17 cellular contexts compared by ENCODE assay signal in genomic region chr16:1318268-1318545, GRCh38.
"Had no signal": no experiment of that assay in that cellular context is flagged by ENCODE, and none has a peak within 500 bp of the region (broad histone marks: within the 10 kb centered on the region; RNA-seq: fewer than 3 reads in every experiment).

No MANE protein-coding gene starts in this region.

- H3K27ac Mint-ChIP-seq: activated CD4-positive, alpha-beta memory T cell treated with anti-CD3 and anti-CD28 coated beads, Interleukin-2, amount 10 ng/mL, durations not matched to agents 7 days and 5 days; activated CD8-positive, alpha-beta memory T cell treated with anti-CD3 and anti-CD28 coated beads, Interleukin-2, amount 10 ng/mL, durations not matched to agents 7 days and 5 days; T-cell had no signal

- H3K4me3 ChIP-seq: adrenal gland, pancreas, tibial artery, uterus had no signal

- H3K9me3 ChIP-seq: adrenal gland, pancreas, tibial artery, uterus had no signal

- H3K27me3 ChIP-seq: adrenal gland, pancreas, tibial artery, uterus had no signal

- H3K27me3 Mint-ChIP-seq: activated CD4-positive, alpha-beta memory T cell treated with anti-CD3 and anti-CD28 coated beads, Interleukin-2, amount 10 ng/mL, durations not matched to agents 7 days and 5 days; activated CD8-positive, alpha-beta memory T cell treated with anti-CD3 and anti-CD28 coated beads, Interleukin-2, amount 10 ng/mL, durations not matched to agents 7 days and 5 days; T-cell had no signal

- ATAC-seq: activated CD8-positive, alpha-beta memory T cell treated with anti-CD3 and anti-CD28 coated beads, Interleukin-2, amount 10 ng/mL, durations not matched to agents 7 days and 5 days; activated naive CD4-positive, alpha-beta T cell treated with anti-CD3 and anti-CD28 coated beads, Interleukin-2, amount 50 U/mL, for 72 hours; left cardiac atrium; SK-N-SH treated with all-trans-retinoic acid at 6 μM for 48 hours; T-cell had no signal

- H3K4me1 ChIP-seq: pancreas had no signal

- H3K9me3 Mint-ChIP-seq: activated CD4-positive, alpha-beta memory T cell treated with anti-CD3 and anti-CD28 coated beads, Interleukin-2, amount 10 ng/mL, durations not matched to agents 7 days and 5 days; activated naive CD4-positive, alpha-beta T cell treated with anti-CD3 and anti-CD28 coated beads, Interleukin-2, amount 50 U/mL, for 72 hours; T-cell had no signal

- H3K27ac ChIP-seq: adrenal gland, pancreas, tibial artery, uterus had no signal

- DNase-seq: activated CD4-positive, alpha-beta memory T cell treated with anti-CD3 and anti-CD28 coated beads, Interleukin-2, amount 10 ng/mL, durations not matched to agents 7 days and 5 days; activated CD4-positive, alpha-beta T cell treated with anti-CD3 and anti-CD28 coated beads for 48 hours; activated CD4-positive, CD25-positive, alpha-beta regulatory T cell; activated effector memory CD4-positive, alpha-beta T cell treated with anti-CD3 and anti-CD28 coated beads, Interleukin-2, amount 50 U/mL, for 16 hours; adrenal gland; effector CD4-positive, alpha-beta T cell; left cardiac atrium; pancreas; stimulated activated naive CD4-positive, alpha-beta T cell treated with Interleukin-2 at 50 U/mL for 16 hours; substantia nigra; T-cell; T-helper 9 cell; tibial artery; uterus had no signal

- FAIRE-seq: pancreas had no signal

- H3K4me3 Mint-ChIP-seq: activated CD4-positive, alpha-beta memory T cell treated with anti-CD3 and anti-CD28 coated beads, Interleukin-2, amount 10 ng/mL, durations not matched to agents 7 days and 5 days; activated CD8-positive, alpha-beta memory T cell treated with anti-CD3 and anti-CD28 coated beads, Interleukin-2, amount 10 ng/mL, durations not matched to agents 7 days and 5 days; T-cell had no signal

- H3K36me3 ChIP-seq: uterus had no signal
